10 cellular contexts compared by ENCODE assay signal in genomic region chr13:47794963-47795362, GRCh38.
DNase-seq lines count a peak whose midpoint lies in the region; ATAC-seq and TF ChIP-seq lines count a peak whose summit lies in the region.
"Had no signal": no experiment of that assay in that cellular context is flagged by ENCODE, and none has a peak within 500 bp of the region (broad histone marks: within the 10 kb centered on the region; RNA-seq: fewer than 3 reads in every experiment).

No MANE protein-coding gene starts in this region.

- H3K9me3 Mint-ChIP-seq in natural killer cell: peaks cover 2 to 5% of the 10 kb centered on the region in 2 donors

- no peak overlapping the region for H3K27ac ChIP-seq in 22Rv1
- no peak overlapping the region for H3K27ac ChIP-seq in PC-9

- intact Hi-C loops in PC-9 (cut with micrococcal nuclease; ENCODE audit: unreplicated experiment): loop anchor here (5.0 to 10.0 kb wide), 2 partner anchors 140 to 242 kb away; partner anchors contain the start of gene NUDT15
- intact Hi-C loops in natural killer cell (cut with micrococcal nuclease): no loop called here

- no peak overlapping the region for H3K27ac Mint-ChIP-seq in natural killer cell
- H3K27ac Mint-ChIP-seq: activated B cell treated with CpG ODN at 0.5 μM for 24 hours had no signal

- H3K4me2 ChIP-seq in PC-9: no peak overlapping the region

- ATAC-seq in natural killer cell (no peak), HG02763 (IDR thresholded peaks at IDR 0.05; ENCODE audit: unreplicated experiment) (no peak)

- H2AFZ ChIP-seq in PC-9: no peak overlapping the region

- H3K4me3 ChIP-seq in PC-9 (no peak overlapping the region), fibroblast of pulmonary artery (replicated peaks; ENCODE audit: low read depth, low read length) (no peak overlapping the region)

- POLR2A ChIA-PET in PC-9 (lab: Charles Lee; ENCODE audit: unreplicated experiment): no interaction called here

- H3K9me2 ChIP-seq in PC-9 (ENCODE audit: insufficient read depth): no peaks in the 10 kb centered on the region

- no peaks in the 10 kb centered on the region for H3F3A ChIP-seq in PC-9 (ENCODE audit: insufficient read depth, low read depth)

- no peaks in the 10 kb centered on the region for H3K4me1 Mint-ChIP-seq in natural killer cell
- H3K4me1 Mint-ChIP-seq: activated B cell treated with CpG ODN at 0.5 μM for 24 hours had no signal

- no peaks in the 10 kb centered on the region for H3K79me2 ChIP-seq in PC-9 (ENCODE audit: low read depth)

- H3K27me3 ChIP-seq in PC-9 (ENCODE audit: insufficient read depth, low read depth): no peaks in the 10 kb centered on the region

- TF ChIP-seq CTCF in 22Rv1 (IDR thresholded peaks at IDR 0.05) (peak; percentile 61), GM12874 (IDR thresholded peaks at IDR 0.05; ENCODE audit: insufficient read depth, low read depth, low read length) (peak; percentile 63), PC-9 (conservative IDR thresholded peaks at IDR 0.05) (peak; percentile 64), fibroblast of pulmonary artery (IDR thresholded peaks at IDR 0.05; ENCODE audit: low read length, missing control alignments) (peak; percentile 73), natural killer cell (IDR thresholded peaks at IDR 0.05) (no peak)

- no peaks in the 10 kb centered on the region for H3K36me3 ChIP-seq in PC-9 (ENCODE audit: low read depth)

- CTCF ChIA-PET in PC-9 (lab: Charles Lee): no interaction called here

- DNase-seq in PC-9 (no peak), fibroblast of pulmonary artery (ENCODE audit: low read depth) (peak; percentile 27), DMS79 (lab: John Stamatoyannopoulos, UW) (no peak), natural killer cell (no peak)
- DNase-seq in stimulated activated CD8-positive, alpha-beta memory T cell treated with anti-CD3 and anti-CD28 coated beads, Interleukin-4, amount 100 ng/mL, for 48 hours: no peak
- DNase-seq: activated B cell treated with CpG ODN at 0.5 μM for 24 hours, NCI-H1417 treated with DMSO at 0.1 percent for 48 hours had no signal

- H3K9me3 ChIP-seq in PC-9 (ENCODE audit: insufficient read depth, low read depth): no peaks in the 10 kb centered on the region; the same call in 1 of the 2 replicates

- H4K20me1 ChIP-seq in PC-9 (ENCODE audit: insufficient read depth): no peaks in the 10 kb centered on the region

- H3K4me3 Mint-ChIP-seq in natural killer cell: no peak overlapping the region
- H3K4me3 Mint-ChIP-seq: activated B cell treated with CpG ODN at 0.5 μM for 24 hours had no signal

- no peaks in the 10 kb centered on the region for H3K36me3 Mint-ChIP-seq in natural killer cell

- peaks cover 0 to 11% of the 10 kb centered on the region in 2 donors for H3K27me3 Mint-ChIP-seq in natural killer cell (ENCODE audit: low read depth in 2 of 2)
- H3K27me3 Mint-ChIP-seq: activated B cell treated with CpG ODN at 0.5 μM for 24 hours had no signal

- no TSS peak for BruUV-seq in PC-9 (replicated peaks; lab: Mats Ljungman, UMichigan)

- no peaks in the 10 kb centered on the region for H3K4me1 ChIP-seq in PC-9 (replicated peaks; ENCODE audit: insufficient read depth)
